In the genomic region with DNA sequence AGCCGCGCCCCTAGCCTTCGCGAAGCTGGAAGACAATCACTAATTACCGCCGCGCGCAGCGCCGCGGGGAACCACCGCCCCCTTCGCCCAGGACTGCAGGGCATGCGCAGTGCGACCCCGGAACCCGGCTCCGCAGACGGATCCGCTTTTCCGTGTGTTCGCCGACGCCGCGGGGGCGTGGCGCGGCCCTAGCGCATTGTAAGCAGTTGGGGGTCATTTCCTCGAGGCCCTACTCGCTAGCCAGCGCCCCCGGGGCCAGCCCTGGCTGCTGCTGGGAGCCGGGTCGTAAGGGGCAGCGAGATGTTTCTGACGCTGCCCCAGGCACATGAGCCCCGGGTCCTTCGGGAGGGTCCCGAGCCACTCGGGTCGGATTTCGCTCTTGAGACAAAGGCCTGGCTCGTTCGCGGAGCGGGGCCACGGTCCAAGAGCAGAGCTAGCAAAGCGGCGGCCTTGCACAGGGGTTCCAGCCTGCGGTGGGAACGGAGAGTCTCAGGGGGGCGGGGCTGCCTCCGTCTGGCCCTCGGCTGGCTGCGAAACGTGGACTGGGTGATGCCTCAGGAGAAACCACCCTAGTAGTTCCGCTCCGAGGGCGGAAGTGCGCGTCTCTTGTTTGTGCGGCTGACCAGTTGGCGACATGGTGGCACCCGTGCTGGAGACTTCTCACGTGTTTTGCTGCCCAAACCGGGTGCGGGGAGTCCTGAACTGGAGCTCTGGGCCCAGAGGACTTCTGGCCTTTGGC, we compare ENCODE assay signal across 1 cellular context.
TF ChIP-seq lines count a peak whose summit lies in the region.

A gene with protein sequence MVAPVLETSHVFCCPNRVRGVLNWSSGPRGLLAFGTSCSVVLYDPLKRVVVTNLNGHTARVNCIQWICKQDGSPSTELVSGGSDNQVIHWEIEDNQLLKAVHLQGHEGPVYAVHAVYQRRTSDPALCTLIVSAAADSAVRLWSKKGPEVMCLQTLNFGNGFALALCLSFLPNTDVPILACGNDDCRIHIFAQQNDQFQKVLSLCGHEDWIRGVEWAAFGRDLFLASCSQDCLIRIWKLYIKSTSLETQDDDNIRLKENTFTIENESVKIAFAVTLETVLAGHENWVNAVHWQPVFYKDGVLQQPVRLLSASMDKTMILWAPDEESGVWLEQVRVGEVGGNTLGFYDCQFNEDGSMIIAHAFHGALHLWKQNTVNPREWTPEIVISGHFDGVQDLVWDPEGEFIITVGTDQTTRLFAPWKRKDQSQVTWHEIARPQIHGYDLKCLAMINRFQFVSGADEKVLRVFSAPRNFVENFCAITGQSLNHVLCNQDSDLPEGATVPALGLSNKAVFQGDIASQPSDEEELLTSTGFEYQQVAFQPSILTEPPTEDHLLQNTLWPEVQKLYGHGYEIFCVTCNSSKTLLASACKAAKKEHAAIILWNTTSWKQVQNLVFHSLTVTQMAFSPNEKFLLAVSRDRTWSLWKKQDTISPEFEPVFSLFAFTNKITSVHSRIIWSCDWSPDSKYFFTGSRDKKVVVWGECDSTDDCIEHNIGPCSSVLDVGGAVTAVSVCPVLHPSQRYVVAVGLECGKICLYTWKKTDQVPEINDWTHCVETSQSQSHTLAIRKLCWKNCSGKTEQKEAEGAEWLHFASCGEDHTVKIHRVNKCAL (plus strand): TSS at position 600 of the 739 bp plus-strand sequence. CDS start 35 bp downstream, at position 635.
A gene with protein sequence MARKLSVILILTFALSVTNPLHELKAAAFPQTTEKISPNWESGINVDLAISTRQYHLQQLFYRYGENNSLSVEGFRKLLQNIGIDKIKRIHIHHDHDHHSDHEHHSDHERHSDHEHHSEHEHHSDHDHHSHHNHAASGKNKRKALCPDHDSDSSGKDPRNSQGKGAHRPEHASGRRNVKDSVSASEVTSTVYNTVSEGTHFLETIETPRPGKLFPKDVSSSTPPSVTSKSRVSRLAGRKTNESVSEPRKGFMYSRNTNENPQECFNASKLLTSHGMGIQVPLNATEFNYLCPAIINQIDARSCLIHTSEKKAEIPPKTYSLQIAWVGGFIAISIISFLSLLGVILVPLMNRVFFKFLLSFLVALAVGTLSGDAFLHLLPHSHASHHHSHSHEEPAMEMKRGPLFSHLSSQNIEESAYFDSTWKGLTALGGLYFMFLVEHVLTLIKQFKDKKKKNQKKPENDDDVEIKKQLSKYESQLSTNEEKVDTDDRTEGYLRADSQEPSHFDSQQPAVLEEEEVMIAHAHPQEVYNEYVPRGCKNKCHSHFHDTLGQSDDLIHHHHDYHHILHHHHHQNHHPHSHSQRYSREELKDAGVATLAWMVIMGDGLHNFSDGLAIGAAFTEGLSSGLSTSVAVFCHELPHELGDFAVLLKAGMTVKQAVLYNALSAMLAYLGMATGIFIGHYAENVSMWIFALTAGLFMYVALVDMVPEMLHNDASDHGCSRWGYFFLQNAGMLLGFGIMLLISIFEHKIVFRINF (minus strand): TSS at position 41 of the 739 bp plus-strand sequence. CDS start 2,333 bp downstream, outside the sequence.

TF ChIP-seq in HepG2, 621 proteins besides CTCF, POLR2A, EP300 and RAD21 (continued from another document and continues in another):
- TF ChIP-seq, protein P1, sequence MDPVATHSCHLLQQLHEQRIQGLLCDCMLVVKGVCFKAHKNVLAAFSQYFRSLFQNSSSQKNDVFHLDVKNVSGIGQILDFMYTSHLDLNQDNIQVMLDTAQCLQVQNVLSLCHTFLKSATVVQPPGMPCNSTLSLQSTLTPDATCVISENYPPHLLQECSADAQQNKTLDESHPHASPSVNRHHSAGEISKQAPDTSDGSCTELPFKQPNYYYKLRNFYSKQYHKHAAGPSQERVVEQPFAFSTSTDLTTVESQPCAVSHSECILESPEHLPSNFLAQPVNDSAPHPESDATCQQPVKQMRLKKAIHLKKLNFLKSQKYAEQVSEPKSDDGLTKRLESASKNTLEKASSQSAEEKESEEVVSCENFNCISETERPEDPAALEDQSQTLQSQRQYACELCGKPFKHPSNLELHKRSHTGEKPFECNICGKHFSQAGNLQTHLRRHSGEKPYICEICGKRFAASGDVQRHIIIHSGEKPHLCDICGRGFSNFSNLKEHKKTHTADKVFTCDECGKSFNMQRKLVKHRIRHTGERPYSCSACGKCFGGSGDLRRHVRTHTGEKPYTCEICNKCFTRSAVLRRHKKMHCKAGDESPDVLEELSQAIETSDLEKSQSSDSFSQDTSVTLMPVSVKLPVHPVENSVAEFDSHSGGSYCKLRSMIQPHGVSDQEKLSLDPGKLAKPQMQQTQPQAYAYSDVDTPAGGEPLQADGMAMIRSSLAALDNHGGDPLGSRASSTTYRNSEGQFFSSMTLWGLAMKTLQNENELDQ (CRISPR knock-in tag; IDR thresholded peaks at IDR 0.05; ENCODE audit: borderline replicate concordance): no peak
- TF ChIP-seq TMF1 (CRISPR knock-in tag; IDR thresholded peaks at IDR 0.05; ENCODE audit: low read depth) (peak; percentile 78), HOXA5 (CRISPR knock-in tag; IDR thresholded peaks at IDR 0.05) (peak; percentile 90), MLLT10 (CRISPR knock-in tag; IDR thresholded peaks at IDR 0.05) (0 out of 2 replicates have a peak, but pooled peaks have one; percentile 68), TRIM22 (IDR thresholded peaks at IDR 0.05) (no peak), BRF2 (CRISPR knock-in tag; IDR thresholded peaks at IDR 0.05) (peak; percentile 89; the same call in 1 of the 2 replicates), TGIF2 (CRISPR knock-in tag; IDR thresholded peaks at IDR 0.05) (peak; percentile 57; the same call in 1 of the 2 replicates), NFIC (IDR thresholded peaks at IDR 0.05; ENCODE audit: low read length) (no peak; the same call in 1 of the 2 replicates), CBX2 (IDR thresholded peaks at IDR 0.05; ENCODE audit: low read depth, low read length) (no peak), CBX2 (CRISPR knock-in tag; IDR thresholded peaks at IDR 0.05; ENCODE audit: low read depth) (no peak), ZNF567 (CRISPR knock-in tag; IDR thresholded peaks at IDR 0.05; ENCODE audit: borderline replicate concordance) (peak; percentile 70; the same call in 1 of the 2 replicates), MEIS1 (CRISPR knock-in tag; IDR thresholded peaks at IDR 0.05; ENCODE audit: borderline replicate concordance) (peak; percentile 63; the same call in 1 of the 2 replicates), NFKBIZ (CRISPR knock-in tag; IDR thresholded peaks at IDR 0.05) (peak; percentile 65), GTF3A (CRISPR knock-in tag; conservative IDR thresholded peaks at IDR 0.05) (no peak; the same call in 1 of the 2 replicates), FOXO1 (CRISPR knock-in tag; IDR thresholded peaks at IDR 0.05) (peak; percentile 65; the same call in 1 of the 2 replicates), TCF12 (IDR thresholded peaks at IDR 0.05) (no peak), TCF12 (CRISPR knock-in tag; IDR thresholded peaks at IDR 0.05) (no peak; the same call in 1 of the 2 replicates), TEAD3 (CRISPR knock-in tag; optimal IDR thresholded peaks at IDR 0.05; ENCODE audit: borderline replicate concordance) (no peak), ERF (CRISPR knock-in tag; IDR thresholded peaks at IDR 0.05) (peak; percentile 90), SIX1 (CRISPR knock-in tag; IDR thresholded peaks at IDR 0.05; ENCODE audit: borderline replicate concordance) (0 out of 2 replicates have a peak, but pooled peaks have one; percentile 6), ZMAT3 (CRISPR knock-in tag; conservative IDR thresholded peaks at IDR 0.05) (peak; percentile 96), ZFP82 (CRISPR knock-in tag; IDR thresholded peaks at IDR 0.05; ENCODE audit: borderline replicate concordance) (peak; percentile 57; the same call in 1 of the 2 replicates), STAG1 (CRISPR knock-in tag; IDR thresholded peaks at IDR 0.05) (peak; percentile 10; the same call in 1 of the 2 replicates), ZNF343 (CRISPR knock-in tag; IDR thresholded peaks at IDR 0.05) (0 out of 2 replicates have a peak, but pooled peaks have one; percentile 59), HNRNPUL1 (IDR thresholded peaks at IDR 0.05; ENCODE audit: low read depth, low read length) (peak; percentile 64; the same call in 1 of the 2 replicates), ZBTB4 (CRISPR knock-in tag; IDR thresholded peaks at IDR 0.05; ENCODE audit: borderline replicate concordance) (no peak; the same call in 1 of the 2 replicates), ELK4 (CRISPR knock-in tag; IDR thresholded peaks at IDR 0.05; ENCODE audit: borderline replicate concordance) (0 out of 2 replicates have a peak, but pooled peaks have one; percentile 16)
- TF ChIP-seq, protein P2, sequence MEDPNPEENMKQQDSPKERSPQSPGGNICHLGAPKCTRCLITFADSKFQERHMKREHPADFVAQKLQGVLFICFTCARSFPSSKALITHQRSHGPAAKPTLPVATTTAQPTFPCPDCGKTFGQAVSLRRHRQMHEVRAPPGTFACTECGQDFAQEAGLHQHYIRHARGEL (CRISPR knock-in tag; IDR thresholded peaks at IDR 0.05): 0 out of 2 replicates have a peak, but pooled peaks have one; percentile 55
- TF ChIP-seq, protein P3, sequence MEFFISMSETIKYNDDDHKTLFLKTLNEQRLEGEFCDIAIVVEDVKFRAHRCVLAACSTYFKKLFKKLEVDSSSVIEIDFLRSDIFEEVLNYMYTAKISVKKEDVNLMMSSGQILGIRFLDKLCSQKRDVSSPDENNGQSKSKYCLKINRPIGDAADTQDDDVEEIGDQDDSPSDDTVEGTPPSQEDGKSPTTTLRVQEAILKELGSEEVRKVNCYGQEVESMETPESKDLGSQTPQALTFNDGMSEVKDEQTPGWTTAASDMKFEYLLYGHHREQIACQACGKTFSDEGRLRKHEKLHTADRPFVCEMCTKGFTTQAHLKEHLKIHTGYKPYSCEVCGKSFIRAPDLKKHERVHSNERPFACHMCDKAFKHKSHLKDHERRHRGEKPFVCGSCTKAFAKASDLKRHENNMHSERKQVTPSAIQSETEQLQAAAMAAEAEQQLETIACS (CRISPR knock-in tag; IDR thresholded peaks at IDR 0.05): peak; percentile 47
